Comparison of ENCODE assay signal across 1 cellular context in the genomic region with DNA sequence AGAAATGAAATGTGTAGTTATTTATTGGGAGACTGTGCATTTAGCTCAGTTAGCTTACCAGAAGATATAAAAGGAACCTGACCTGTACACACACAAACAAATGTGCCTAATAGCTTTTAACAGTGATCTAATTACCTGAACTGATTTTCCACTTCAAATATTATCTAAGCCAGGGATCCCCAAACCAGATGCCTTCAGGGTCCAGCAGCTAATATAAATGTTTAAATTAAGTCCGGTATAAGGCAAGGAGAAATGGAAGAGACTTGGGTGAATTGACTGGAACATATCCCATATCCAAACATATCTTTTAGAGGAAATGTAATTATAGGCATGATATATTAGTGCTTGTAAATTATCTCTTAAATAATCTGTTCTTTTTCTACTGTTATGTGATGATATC.
TF ChIP-seq lines count a peak whose summit lies in the region.

No MANE protein-coding gene starts in this region.

TF ChIP-seq in WTC11, 78 proteins besides CTCF, POLR2A, EP300 and RAD21 (continued from another document):
- TF ChIP-seq, protein P1, sequence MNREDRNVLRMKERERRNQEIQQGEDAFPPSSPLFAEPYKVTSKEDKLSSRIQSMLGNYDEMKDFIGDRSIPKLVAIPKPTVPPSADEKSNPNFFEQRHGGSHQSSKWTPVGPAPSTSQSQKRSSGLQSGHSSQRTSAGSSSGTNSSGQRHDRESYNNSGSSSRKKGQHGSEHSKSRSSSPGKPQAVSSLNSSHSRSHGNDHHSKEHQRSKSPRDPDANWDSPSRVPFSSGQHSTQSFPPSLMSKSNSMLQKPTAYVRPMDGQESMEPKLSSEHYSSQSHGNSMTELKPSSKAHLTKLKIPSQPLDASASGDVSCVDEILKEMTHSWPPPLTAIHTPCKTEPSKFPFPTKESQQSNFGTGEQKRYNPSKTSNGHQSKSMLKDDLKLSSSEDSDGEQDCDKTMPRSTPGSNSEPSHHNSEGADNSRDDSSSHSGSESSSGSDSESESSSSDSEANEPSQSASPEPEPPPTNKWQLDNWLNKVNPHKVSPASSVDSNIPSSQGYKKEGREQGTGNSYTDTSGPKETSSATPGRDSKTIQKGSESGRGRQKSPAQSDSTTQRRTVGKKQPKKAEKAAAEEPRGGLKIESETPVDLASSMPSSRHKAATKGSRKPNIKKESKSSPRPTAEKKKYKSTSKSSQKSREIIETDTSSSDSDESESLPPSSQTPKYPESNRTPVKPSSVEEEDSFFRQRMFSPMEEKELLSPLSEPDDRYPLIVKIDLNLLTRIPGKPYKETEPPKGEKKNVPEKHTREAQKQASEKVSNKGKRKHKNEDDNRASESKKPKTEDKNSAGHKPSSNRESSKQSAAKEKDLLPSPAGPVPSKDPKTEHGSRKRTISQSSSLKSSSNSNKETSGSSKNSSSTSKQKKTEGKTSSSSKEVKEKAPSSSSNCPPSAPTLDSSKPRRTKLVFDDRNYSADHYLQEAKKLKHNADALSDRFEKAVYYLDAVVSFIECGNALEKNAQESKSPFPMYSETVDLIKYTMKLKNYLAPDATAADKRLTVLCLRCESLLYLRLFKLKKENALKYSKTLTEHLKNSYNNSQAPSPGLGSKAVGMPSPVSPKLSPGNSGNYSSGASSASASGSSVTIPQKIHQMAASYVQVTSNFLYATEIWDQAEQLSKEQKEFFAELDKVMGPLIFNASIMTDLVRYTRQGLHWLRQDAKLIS (CRISPR knock-in tag; IDR thresholded peaks at IDR 0.05; ENCODE audit: borderline replicate concordance) = no peak
- TF ChIP-seq ZNF671 (CRISPR knock-in tag; IDR thresholded peaks at IDR 0.05) (no peak), ZNF396 (CRISPR knock-in tag; IDR thresholded peaks at IDR 0.05; ENCODE audit: borderline replicate concordance) (no peak), KAT7 (CRISPR knock-in tag; IDR thresholded peaks at IDR 0.05; ENCODE audit: borderline replicate concordance) (no peak), NFYB (CRISPR knock-in tag; conservative IDR thresholded peaks at IDR 0.05; ENCODE audit: low read depth) (no peak)
- TF ChIP-seq, protein P2, sequence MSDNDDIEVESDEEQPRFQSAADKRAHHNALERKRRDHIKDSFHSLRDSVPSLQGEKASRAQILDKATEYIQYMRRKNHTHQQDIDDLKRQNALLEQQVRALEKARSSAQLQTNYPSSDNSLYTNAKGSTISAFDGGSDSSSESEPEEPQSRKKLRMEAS (CRISPR knock-in tag; IDR thresholded peaks at IDR 0.05) = no peak
- TF ChIP-seq, protein P3, sequence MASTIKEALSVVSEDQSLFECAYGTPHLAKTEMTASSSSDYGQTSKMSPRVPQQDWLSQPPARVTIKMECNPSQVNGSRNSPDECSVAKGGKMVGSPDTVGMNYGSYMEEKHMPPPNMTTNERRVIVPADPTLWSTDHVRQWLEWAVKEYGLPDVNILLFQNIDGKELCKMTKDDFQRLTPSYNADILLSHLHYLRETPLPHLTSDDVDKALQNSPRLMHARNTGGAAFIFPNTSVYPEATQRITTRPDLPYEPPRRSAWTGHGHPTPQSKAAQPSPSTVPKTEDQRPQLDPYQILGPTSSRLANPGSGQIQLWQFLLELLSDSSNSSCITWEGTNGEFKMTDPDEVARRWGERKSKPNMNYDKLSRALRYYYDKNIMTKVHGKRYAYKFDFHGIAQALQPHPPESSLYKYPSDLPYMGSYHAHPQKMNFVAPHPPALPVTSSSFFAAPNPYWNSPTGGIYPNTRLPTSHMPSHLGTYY (CRISPR knock-in tag; IDR thresholded peaks at IDR 0.05) = no peak
- TF ChIP-seq, protein P4, sequence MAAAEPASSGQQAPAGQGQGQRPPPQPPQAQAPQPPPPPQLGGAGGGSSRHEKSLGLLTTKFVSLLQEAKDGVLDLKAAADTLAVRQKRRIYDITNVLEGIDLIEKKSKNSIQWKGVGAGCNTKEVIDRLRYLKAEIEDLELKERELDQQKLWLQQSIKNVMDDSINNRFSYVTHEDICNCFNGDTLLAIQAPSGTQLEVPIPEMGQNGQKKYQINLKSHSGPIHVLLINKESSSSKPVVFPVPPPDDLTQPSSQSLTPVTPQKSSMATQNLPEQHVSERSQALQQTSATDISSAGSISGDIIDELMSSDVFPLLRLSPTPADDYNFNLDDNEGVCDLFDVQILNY (CRISPR knock-in tag; IDR thresholded peaks at IDR 0.05) = no peak
- TF ChIP-seq, protein P5, sequence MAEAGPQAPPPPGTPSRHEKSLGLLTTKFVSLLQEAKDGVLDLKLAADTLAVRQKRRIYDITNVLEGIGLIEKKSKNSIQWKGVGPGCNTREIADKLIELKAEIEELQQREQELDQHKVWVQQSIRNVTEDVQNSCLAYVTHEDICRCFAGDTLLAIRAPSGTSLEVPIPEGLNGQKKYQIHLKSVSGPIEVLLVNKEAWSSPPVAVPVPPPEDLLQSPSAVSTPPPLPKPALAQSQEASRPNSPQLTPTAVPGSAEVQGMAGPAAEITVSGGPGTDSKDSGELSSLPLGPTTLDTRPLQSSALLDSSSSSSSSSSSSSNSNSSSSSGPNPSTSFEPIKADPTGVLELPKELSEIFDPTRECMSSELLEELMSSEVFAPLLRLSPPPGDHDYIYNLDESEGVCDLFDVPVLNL (CRISPR knock-in tag; IDR thresholded peaks at IDR 0.05; ENCODE audit: borderline replicate concordance, low read depth) = no peak
